1 cellular context compared by ENCODE assay signal in genomic region chr21:45589686-45590245, GRCh38.
TF ChIP-seq lines count a peak whose summit lies in the region.

No MANE protein-coding gene starts in this region.

TF ChIP-seq in WTC11, 78 proteins besides CTCF, POLR2A, EP300 and RAD21 (continued from another document):
- TF ChIP-seq ZNF138 (CRISPR knock-in tag; conservative IDR thresholded peaks at IDR 0.05), result no peak
TF ChIP-seq in WTC11: peak in this region for 7.
